Comparison of ENCODE assay signal across 8 cellular contexts in the genomic region with DNA sequence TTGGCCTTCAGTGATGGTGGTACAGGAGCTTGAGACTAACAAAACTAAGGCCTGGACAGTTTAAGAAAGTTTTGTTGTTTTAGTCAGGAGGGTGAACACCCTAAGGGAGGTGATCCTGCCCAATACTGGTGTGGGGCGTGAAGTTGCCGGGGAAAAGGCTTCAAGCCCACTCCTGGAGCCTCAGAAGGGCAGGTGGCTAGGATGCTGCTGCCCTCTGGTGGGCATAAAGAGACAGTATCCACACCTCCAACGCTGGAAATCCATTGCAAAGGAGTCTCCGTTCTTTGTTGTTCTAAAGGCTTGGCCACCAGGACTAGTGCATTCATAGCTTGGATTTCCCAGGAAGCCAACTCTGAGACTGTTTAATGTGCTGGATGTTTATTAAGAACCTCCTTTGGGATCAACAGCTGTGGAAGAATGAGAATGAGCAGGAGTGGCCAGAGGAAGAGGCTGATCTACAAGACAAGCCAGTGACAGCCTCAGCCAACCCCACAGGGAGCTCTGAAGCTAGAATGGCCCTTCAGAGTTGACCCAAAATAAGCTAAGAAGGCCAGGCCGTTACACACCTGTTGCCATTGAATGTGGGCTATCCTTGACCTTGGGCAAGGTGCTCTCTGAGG. TPM values are rescaled to one million over a fixed set of nuclear protein-coding genes. Genes with fewer than 3 reads are reported as not detected.
DNase-seq lines count a peak whose midpoint lies in the region; ATAC-seq and TF ChIP-seq lines count a peak whose summit lies in the region.

No MANE protein-coding gene starts in this region.

- H3K27ac Mint-ChIP-seq in activated T-cell treated with anti-CD3 and anti-CD28 coated beads, Interleukin-2, amount 50 U/mL, for 24 hours = no peak overlapping the region

- BruUV-seq in IMR-90 (replicated peaks; lab: Mats Ljungman, UMichigan) = no TSS peak

- H3K27ac ChIP-seq in IMR-90 (ENCODE audit: insufficient read depth, low read length) = no peak overlapping the region
- no peak overlapping the region for H3K27ac ChIP-seq in OCI-LY3 (ENCODE audit: low read length)
- no peak overlapping the region for H3K27ac ChIP-seq in neuronal stem cell (replicated peaks; ENCODE audit: low read length)

- H2BK15ac ChIP-seq in IMR-90 (ENCODE audit: low read depth, low read length) (no peak overlapping the region), neuronal stem cell (ENCODE audit: low read length) (no peak overlapping the region)

- H3K4me2 ChIP-seq in IMR-90 (ENCODE audit: low read depth, low read length) (no peak overlapping the region), OCI-LY3 (ENCODE audit: low read length) (no peak overlapping the region), neuronal stem cell (ENCODE audit: insufficient read depth, low read length, poor library complexity, severe bottlenecking) (no peak overlapping the region)

- no peak overlapping the region for H2BK12ac ChIP-seq in neuronal stem cell (ENCODE audit: low read length)

- no peak overlapping the region for H3K4me3 Mint-ChIP-seq in activated T-cell treated with anti-CD3 and anti-CD28 coated beads, Interleukin-2, amount 50 U/mL, for 24 hours

- CTCF ChIA-PET in IMR-90 (lab: Yijun Ruan, JAX) = interaction anchor here (0.6 to 1.9 kb wide), 11 partner anchors 11 to 162 kb away, joined by 3 to 10 read pairs (median 5); no protein-coding TSS in a partner anchor

- H4K8ac ChIP-seq in IMR-90 (ENCODE audit: low read depth in 2 of 2, low read length in 2 of 2) = no peak overlapping the region
- no peak overlapping the region for H4K8ac ChIP-seq in neuronal stem cell (ENCODE audit: low read depth, low read length)

- H3K9me3 ChIP-seq in IMR-90 (ENCODE audit: control insufficient read depth, insufficient read depth, low read length) = no peaks in the 10 kb centered on the region
- no peaks in the 10 kb centered on the region for H3K9me3 ChIP-seq in OCI-LY3 (ENCODE audit: insufficient read depth, low read length)
- H3K9me3 ChIP-seq in neuronal stem cell (replicated peaks in 1 of 2; ENCODE audit: control insufficient read depth in 2 of 2, insufficient read depth in 1 of 2, low read depth in 1 of 2, low read length in 2 of 2) = no peaks in the 10 kb centered on the region

- H3K23ac ChIP-seq in IMR-90 (ENCODE audit: low read depth, low read length) = no peak overlapping the region
- no peak overlapping the region for H3K23ac ChIP-seq in neuronal stem cell (ENCODE audit: low read depth, low read length, poor library complexity)

- H3K9me3 Mint-ChIP-seq in activated T-cell treated with anti-CD3 and anti-CD28 coated beads, Interleukin-2, amount 50 U/mL, for 24 hours = no peaks in the 10 kb centered on the region

- H3K4me1 ChIP-seq in IMR-90 (ENCODE audit: control insufficient read depth, insufficient read depth, low read length) (no peaks in the 10 kb centered on the region), OCI-LY3 (ENCODE audit: low read length) (no peaks in the 10 kb centered on the region), neuronal stem cell (ENCODE audit: control insufficient read depth in 2 of 2, insufficient read depth in 1 of 2, low read depth in 1 of 2, low read length in 2 of 2) (peaks cover 0 to 12% of the 10 kb centered on the region in 2 donors)

- no peaks in the 10 kb centered on the region for H3K9me1 ChIP-seq in IMR-90 (ENCODE audit: insufficient read depth, low read length)

- POLR2A ChIA-PET in IMR-90 (lab: Charles Lee; ENCODE audit: unreplicated experiment) = no interaction called here

- H3K4ac ChIP-seq in IMR-90 (ENCODE audit: low read depth, low read length) (no peak overlapping the region), neuronal stem cell (ENCODE audit: low read length) (no peak overlapping the region)

- H4K91ac ChIP-seq in IMR-90 (ENCODE audit: insufficient read depth, low read depth, low read length) (no peak overlapping the region), neuronal stem cell (ENCODE audit: low read depth, low read length, poor library complexity) (no peak overlapping the region)

- in situ Hi-C loops in IMR-90 (cut with MboI; ENCODE audit: low sequenced_read_pairs) = loop anchor here (5.0 kb wide), 1 partner anchor 160 kb away; no protein-coding TSS in a partner anchor

- H3K14ac ChIP-seq in IMR-90 (replicated peaks; ENCODE audit: low read depth, low read length) = no peak overlapping the region
- H3K14ac ChIP-seq in neuronal stem cell (ENCODE audit: low read length) = no peak overlapping the region

- H3K27me3 ChIP-seq in IMR-90 (ENCODE audit: control insufficient read depth, insufficient read depth, low read length) (no peaks in the 10 kb centered on the region), OCI-LY3 (ENCODE audit: low read depth, low read length) (no peaks in the 10 kb centered on the region), neuronal stem cell (ENCODE audit: control insufficient read depth in 3 of 3, insufficient read depth in 3 of 3, low read depth in 1 of 3, low read length in 3 of 3) (no peaks in the 10 kb centered on the region)

- H3K79me1 ChIP-seq in IMR-90 (ENCODE audit: low read depth in 1 of 2, low read length in 2 of 2) (0 out of 4 replicates have a peak, but pooled peaks cover 0 to 4% of the 10 kb centered on the region in 2 experiments), neuronal stem cell (ENCODE audit: low read depth, low read length) (no peaks in the 10 kb centered on the region)

- DNase-seq in DMS114 treated with DMSO at 0.1 percent for 48 hours (lab: John Stamatoyannopoulos, UW; ENCODE audit: unreplicated experiment) = peak; percentile 65
- DNase-seq in IMR-90 = peak; percentile 58
- peak; percentile 62 for DNase-seq in activated T-cell treated with anti-CD3 and anti-CD28 coated beads, Interleukin-2, amount 50 U/mL, for 24 hours
- DNase-seq in fibroblast of peridontal ligament (ENCODE audit: extremely low read depth) = peak; percentile 73
- no peak for DNase-seq in neuronal stem cell (ENCODE audit: low spot score)

- TF ChIP-seq CTCF in IMR-90 (conservative IDR thresholded peaks at IDR 0.05; ENCODE audit: low read depth, low read length) (peak; percentile 85), OCI-LY3 (IDR thresholded peaks at IDR 0.05; ENCODE audit: low read depth, low read length) (peak; percentile 71)

- H3K27me3 Mint-ChIP-seq in activated T-cell treated with anti-CD3 and anti-CD28 coated beads, Interleukin-2, amount 50 U/mL, for 24 hours = no peaks in the 10 kb centered on the region

- H3K9ac ChIP-seq in IMR-90 (ENCODE audit: low read depth, low read length) (no peak overlapping the region), OCI-LY3 (ENCODE audit: low read length) (no peak overlapping the region), neuronal stem cell (ENCODE audit: low read depth, low read length, poor library complexity) (no peak overlapping the region)

- H2AFZ ChIP-seq in IMR-90 (replicated peaks; ENCODE audit: low read length, poor library complexity) (peak overlapping the region; percentile 77), OCI-LY3 (ENCODE audit: low read depth, low read length) (no peak overlapping the region), neuronal stem cell (ENCODE audit: low read length) (peak overlapping the region; percentile 44)

- peaks cover 30% of the 10 kb centered on the region for H3K36me3 Mint-ChIP-seq in activated T-cell treated with anti-CD3 and anti-CD28 coated beads, Interleukin-2, amount 50 U/mL, for 24 hours (ENCODE audit: low read depth)

- H2BK120ac ChIP-seq in IMR-90 (ENCODE audit: low read depth, low read length) (no peak overlapping the region), neuronal stem cell (ENCODE audit: low read depth, low read length) (no peak overlapping the region)

- dilution Hi-C loops in IMR-90 (cut with HindIII; ENCODE audit: low sequenced_read_pairs, unreplicated experiment) = no loop called here

- H2BK20ac ChIP-seq in IMR-90 (ENCODE audit: low read depth, low read length) = no peak overlapping the region

- no peaks in the 10 kb centered on the region for H3K36me3 ChIP-seq in IMR-90 (ENCODE audit: control insufficient read depth, insufficient read depth, low read length)
- no peaks in the 10 kb centered on the region for H3K36me3 ChIP-seq in OCI-LY3 (replicated peaks; ENCODE audit: low read depth, low read length)
- H3K36me3 ChIP-seq in neuronal stem cell (replicated peaks in 1 of 2; ENCODE audit: control insufficient read depth in 2 of 2, insufficient read depth in 2 of 2, low read length in 2 of 2) = peaks cover 2 to 56% of the 10 kb centered on the region in 2 donors

- H2AK5ac ChIP-seq in IMR-90 (ENCODE audit: low read depth, low read length) (no peak overlapping the region), neuronal stem cell (ENCODE audit: low read depth, low read length) (no peak overlapping the region)

- no peak for TF ChIP-seq POLR2A in IMR-90 (IDR thresholded peaks at IDR 0.05; ENCODE audit: low read depth, low read length)

- ATAC-seq in IMR-90 (ENCODE audit: low read depth) (peak; percentile 97), GM18502 (IDR thresholded peaks at IDR 0.05; ENCODE audit: poor library complexity, unreplicated experiment) (no peak), HG02885 (IDR thresholded peaks at IDR 0.05; ENCODE audit: poor library complexity, unreplicated experiment) (no peak)

- no peaks in the 10 kb centered on the region for H3K4me1 Mint-ChIP-seq in activated T-cell treated with anti-CD3 and anti-CD28 coated beads, Interleukin-2, amount 50 U/mL, for 24 hours (ENCODE audit: low read depth)

- H4K20me1 ChIP-seq in IMR-90 (ENCODE audit: insufficient read depth, low read length) (no peaks in the 10 kb centered on the region), OCI-LY3 (ENCODE audit: insufficient read depth, low read length) (no peaks in the 10 kb centered on the region)

- no peak overlapping the region for H3K18ac ChIP-seq in IMR-90 (ENCODE audit: low read depth, low read length)
- no peak overlapping the region for H3K18ac ChIP-seq in neuronal stem cell (ENCODE audit: low read length)

- WGBS in IMR-90 (ENCODE audit: extremely low coverage in 2 of 2, insufficient read length in 1 of 2), 2 experiments = no CpG with 5 or more reads among the region's 5 CpGs
- no CpG with 5 or more reads among the region's 5 CpGs for WGBS in neuronal stem cell (ENCODE audit: extremely low coverage in 2 of 2, insufficient read length in 2 of 2, insufficient replicate concordance in 1 of 2), 2 donors

- intact Hi-C loops in IMR-90 (cut with micrococcal nuclease) = loop anchor here (1.0 to 5.0 kb wide), 3 partner anchors 45 to 524 kb away; no protein-coding TSS in a partner anchor

- H3K79me2 ChIP-seq in OCI-LY3 (ENCODE audit: low read length) = no peaks in the 10 kb centered on the region

- H2AK9ac ChIP-seq in IMR-90 (replicated peaks; ENCODE audit: low read depth, low read length, poor library complexity) = peak overlapping the region; percentile 52

- H4K5ac ChIP-seq in IMR-90 (ENCODE audit: low read depth, low read length) = no peak overlapping the region

- H3K56ac ChIP-seq in IMR-90 (ENCODE audit: extremely low read depth, insufficient read depth, low read length) = no peak overlapping the region

- TF ChIP-seq RAD21 in IMR-90 (IDR thresholded peaks at IDR 0.05; ENCODE audit: low read length) = peak; percentile 87

- no peak overlapping the region for H2BK5ac ChIP-seq in IMR-90 (ENCODE audit: low read depth, low read length, poor library complexity, severe bottlenecking)
- H2BK5ac ChIP-seq in neuronal stem cell (ENCODE audit: low read length) = no peak overlapping the region

- H3K4me3 ChIP-seq in IMR-90 (ENCODE audit: insufficient read depth, low read depth, low read length) (no peak overlapping the region), OCI-LY3 (ENCODE audit: low read length) (no peak overlapping the region), neuronal stem cell (ENCODE audit: low read length in 2 of 2) (no peak overlapping the region)

RNA-seq across cellular contexts. Expression of gene C1orf216, which starts 8.2 kb away (rescaled TPM):
- 16.7 and 20.0 TPM in 2 replicates for total RNA-seq in IMR-90 (2012; rRNA removed)
- 10.1 and 13.4 TPM in 2 replicates for polyA plus RNA-seq in IMR-90 (2012; rRNA removed)
- polyA plus RNA-seq in IMR-90 (2012; cell fraction: cytosol; rRNA removed) = 7.8 and 9.5 TPM in 2 replicates
- 11.6 and 20.0 TPM in 2 replicates for polyA plus RNA-seq in IMR-90 (2012; cell fraction: nucleus; rRNA removed; ENCODE audit: low replicate concordance)
- polyA plus RNA-seq in neuronal stem cell (2013, experiment 1 of 2) = 3.2 TPM
- 3.1 TPM for polyA plus RNA-seq in neuronal stem cell (2013, experiment 2 of 2)

RNA-seq across cellular contexts. Expression of gene CLSPN, which starts 42.9 kb away (rescaled TPM):
- total RNA-seq in IMR-90 (2012; rRNA removed) = 14.3 and 14.4 TPM in 2 replicates
- polyA plus RNA-seq in IMR-90 (2012; rRNA removed) = 4.9 and 6.2 TPM in 2 replicates
- 1.1 and 1.7 TPM in 2 replicates for polyA plus RNA-seq in IMR-90 (2012; cell fraction: cytosol; rRNA removed)
- polyA plus RNA-seq in IMR-90 (2012; cell fraction: nucleus; rRNA removed; ENCODE audit: low replicate concordance) = 0.59 and 3.8 TPM in 2 replicates
- 24.0 TPM for polyA plus RNA-seq in neuronal stem cell (2013, experiment 1 of 2)
- 25.4 TPM for polyA plus RNA-seq in neuronal stem cell (2013, experiment 2 of 2)
